ENCODE assay signal across 9 cellular contexts in the genomic region with DNA sequence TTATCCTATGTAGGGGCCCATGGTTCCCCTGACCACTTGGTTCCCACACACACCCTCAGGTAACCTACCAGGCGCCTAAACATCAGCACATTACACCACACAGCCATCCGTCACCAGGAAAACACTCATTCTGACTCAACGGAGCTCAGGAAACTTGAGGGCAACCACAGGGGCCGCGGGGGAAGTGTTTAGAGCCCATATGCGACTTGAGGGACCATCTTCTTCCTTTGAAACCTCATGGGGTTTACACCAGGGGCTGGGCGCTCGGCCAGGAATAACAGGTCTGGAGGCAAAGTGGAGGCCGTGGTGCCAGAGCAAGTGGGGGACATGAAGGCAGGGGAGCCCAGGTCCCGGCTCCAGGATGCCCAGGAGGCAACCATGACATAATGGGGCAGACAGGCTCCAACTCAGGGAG. TPM values are rescaled to one million over a fixed set of nuclear protein-coding genes. Genes with fewer than 3 reads are reported as not detected.
DNase-seq lines count a peak whose midpoint lies in the region; TF ChIP-seq lines count a peak whose summit lies in the region.
"Had no signal": no experiment of that assay in that cellular context is flagged by ENCODE, and none has a peak within 500 bp of the region (broad histone marks: within the 10 kb centered on the region; RNA-seq: fewer than 3 reads in every experiment).

No MANE protein-coding gene starts in this region.

- H3K36me3 Mint-ChIP-seq in activated T-helper 1 cell treated with anti-CD3 and anti-CD28 coated beads, Interleukin-12 subunit alpha, Interleukin-12 subunit beta, Interleukin-2, Interleukin-4 antibody, amounts not matched to agents 30 ng/mL and 10 ng/mL and 1 ng/mL, durations not matched to agents 14 hours and 24 hours and 36 hours (ENCODE audit: low read depth), result peaks cover 7% of the 10 kb centered on the region

- no peak overlapping the region for H3K27ac ChIP-seq in Peyer's patch
- H3K27ac ChIP-seq: SJCRH30 had no signal

- TF ChIP-seq CTCF in GM06990 (IDR thresholded peaks at IDR 0.05; ENCODE audit: insufficient read depth, low read length, poor library complexity, severe bottlenecking) (no peak), Peyer's patch (IDR thresholded peaks at IDR 0.05) (no peak)

- H3K9me3 ChIP-seq in Peyer's patch, result no peaks in the 10 kb centered on the region
- H3K9me3 ChIP-seq: SJCRH30 had no signal

- DNase-seq in GM06990 (ENCODE audit: extremely low read depth, insufficient read length) (no peak), Peyer's patch (peak in 2 of 3 donors; percentile 39 to 84), hepatic stellate cell (ENCODE audit: low spot score) (peak; percentile 87), NCI-H2107 treated with DMSO at 0.1 percent for 48 hours (lab: John Stamatoyannopoulos, UW; ENCODE audit: unreplicated experiment) (no peak), NCI-H2171 (lab: John Stamatoyannopoulos, UW) (no peak), middle frontal gyrus (ENCODE audit: extremely low spot score, low spot score) (no peak)
- DNase-seq in activated T-helper 1 cell treated with anti-CD3 and anti-CD28 coated beads, Interleukin-12 subunit alpha, Interleukin-12 subunit beta, Interleukin-2, Interleukin-4 antibody, amounts not matched to agents 30 ng/mL and 10 ng/mL and 1 ng/mL, durations not matched to agents 14 hours and 24 hours and 36 hours (ENCODE audit: low spot score), result peak; percentile 68
- DNase-seq in stimulated activated CD8-positive, alpha-beta memory T cell treated with anti-CD3 and anti-CD28 coated beads, Interleukin-15, amount 100 ng/mL, for 4 hours (ENCODE audit: low read depth in 2 of 2), result peak; percentile 56 to 67

- peak overlapping the region; percentile 88 for H3K4me3 Mint-ChIP-seq in activated T-helper 1 cell treated with anti-CD3 and anti-CD28 coated beads, Interleukin-12 subunit alpha, Interleukin-12 subunit beta, Interleukin-2, Interleukin-4 antibody, amounts not matched to agents 30 ng/mL and 10 ng/mL and 1 ng/mL, durations not matched to agents 14 hours and 24 hours and 36 hours

- intact Hi-C loops in activated T-helper 1 cell treated with anti-CD3 and anti-CD28 coated beads, Interleukin-12 subunit alpha, Interleukin-12 subunit beta, Interleukin-2, Interleukin-4 antibody, amounts not matched to agents 30 ng/mL and 10 ng/mL and 1 ng/mL, durations not matched to agents 14 hours and 24 hours and 36 hours (cut with micrococcal nuclease), result loop anchor here (1.0 to 5.0 kb wide), 7 partner anchors 17 to 196 kb away; partner anchors contain the start of genes ABHD11, BAZ1B, BCL7B and BUD23

- no peaks in the 10 kb centered on the region for H3K27me3 ChIP-seq in GM06990 (replicated peaks; ENCODE audit: control insufficient read depth, insufficient read depth, low read length)
- no peaks in the 10 kb centered on the region for H3K27me3 ChIP-seq in Peyer's patch
- H3K27me3 ChIP-seq: SJCRH30 had no signal

- peaks cover 36% of the 10 kb centered on the region for H3K4me1 Mint-ChIP-seq in activated T-helper 1 cell treated with anti-CD3 and anti-CD28 coated beads, Interleukin-12 subunit alpha, Interleukin-12 subunit beta, Interleukin-2, Interleukin-4 antibody, amounts not matched to agents 30 ng/mL and 10 ng/mL and 1 ng/mL, durations not matched to agents 14 hours and 24 hours and 36 hours (ENCODE audit: low read depth)

- no peaks in the 10 kb centered on the region for H3K9me3 Mint-ChIP-seq in activated T-helper 1 cell treated with anti-CD3 and anti-CD28 coated beads, Interleukin-12 subunit alpha, Interleukin-12 subunit beta, Interleukin-2, Interleukin-4 antibody, amounts not matched to agents 30 ng/mL and 10 ng/mL and 1 ng/mL, durations not matched to agents 14 hours and 24 hours and 36 hours

- H3K36me3 ChIP-seq in GM06990 (ENCODE audit: control insufficient read depth, insufficient read depth, low read length) (no peaks in the 10 kb centered on the region; the same call in 1 of the 2 replicates), Peyer's patch (no peaks in the 10 kb centered on the region)
- H3K36me3 ChIP-seq: SJCRH30 had no signal

- peak overlapping the region; percentile 89 for H3K27ac Mint-ChIP-seq in activated T-helper 1 cell treated with anti-CD3 and anti-CD28 coated beads, Interleukin-12 subunit alpha, Interleukin-12 subunit beta, Interleukin-2, Interleukin-4 antibody, amounts not matched to agents 30 ng/mL and 10 ng/mL and 1 ng/mL, durations not matched to agents 14 hours and 24 hours and 36 hours

- H3K4me1 ChIP-seq in Peyer's patch, result peaks cover 0 to 43% (median 13%) of the 10 kb centered on the region in 4 donors

- TF ChIP-seq POLR2A in Peyer's patch (IDR thresholded peaks at IDR 0.05), result no peak

- peaks cover 15% of the 10 kb centered on the region for H3K27me3 Mint-ChIP-seq in activated T-helper 1 cell treated with anti-CD3 and anti-CD28 coated beads, Interleukin-12 subunit alpha, Interleukin-12 subunit beta, Interleukin-2, Interleukin-4 antibody, amounts not matched to agents 30 ng/mL and 10 ng/mL and 1 ng/mL, durations not matched to agents 14 hours and 24 hours and 36 hours (ENCODE audit: insufficient read depth)

- H3K4me3 ChIP-seq in GM06990 (replicated peaks; ENCODE audit: low read depth, low read length), result peak overlapping the region; percentile 74
- peak overlapping the region in 2 of 4 donors; percentile 64 to 92 for H3K4me3 ChIP-seq in Peyer's patch

RNA-seq across cellular contexts. Expression of gene STX1A, which starts 1.5 kb away (rescaled TPM):
- 10 to 100 TPM in 3 of 4 donors, 1 to 10 TPM in 1; 5.6 to 27.3 (median 23.3) TPM for total RNA-seq in Peyer's patch
- 24.9 and 26.7 TPM in 2 replicates for total RNA-seq in activated T-helper 1 cell treated with anti-CD3 and anti-CD28 coated beads, Interleukin-12 subunit alpha, Interleukin-12 subunit beta, Interleukin-2, Interleukin-4 antibody, amounts not matched to agents 30 ng/mL and 10 ng/mL and 1 ng/mL, durations not matched to agents 14 hours and 24 hours and 36 hours

RNA-seq across cellular contexts. Expression of gene ABHD11, which starts 20.6 kb away (rescaled TPM):
- total RNA-seq in Peyer's patch, result 100 to 1,000 TPM in 2 of 4 donors, 10 to 100 TPM in 2; 65.9 to 156 (median 98.5) TPM
- total RNA-seq in activated T-helper 1 cell treated with anti-CD3 and anti-CD28 coated beads, Interleukin-12 subunit alpha, Interleukin-12 subunit beta, Interleukin-2, Interleukin-4 antibody, amounts not matched to agents 30 ng/mL and 10 ng/mL and 1 ng/mL, durations not matched to agents 14 hours and 24 hours and 36 hours, result 18.9 and 24.3 TPM in 2 replicates

RNA-seq across cellular contexts. Expression of gene BUD23, which starts 34.6 kb away (rescaled TPM):
- 10 to 100 TPM; 34.5 to 48.7 (median 44.1) TPM for total RNA-seq in Peyer's patch
- 128 and 138 TPM in 2 replicates for total RNA-seq in activated T-helper 1 cell treated with anti-CD3 and anti-CD28 coated beads, Interleukin-12 subunit alpha, Interleukin-12 subunit beta, Interleukin-2, Interleukin-4 antibody, amounts not matched to agents 30 ng/mL and 10 ng/mL and 1 ng/mL, durations not matched to agents 14 hours and 24 hours and 36 hours

RNA-seq across cellular contexts. Expression of gene DNAJC30, which starts 34.7 kb away (rescaled TPM):
- 1 to 10 TPM; 1.7 to 8.1 (median 5.6) TPM for total RNA-seq in Peyer's patch
- 11.2 and 11.6 TPM in 2 replicates for total RNA-seq in activated T-helper 1 cell treated with anti-CD3 and anti-CD28 coated beads, Interleukin-12 subunit alpha, Interleukin-12 subunit beta, Interleukin-2, Interleukin-4 antibody, amounts not matched to agents 30 ng/mL and 10 ng/mL and 1 ng/mL, durations not matched to agents 14 hours and 24 hours and 36 hours

RNA-seq across cellular contexts. Expression of gene VPS37D, which starts 50.4 kb away (rescaled TPM):
- 1 to 10 TPM in 3 of 4 donors, not detected in 1; 1.1 to 6.3 (median 5.0) TPM for total RNA-seq in Peyer's patch
- total RNA-seq in activated T-helper 1 cell treated with anti-CD3 and anti-CD28 coated beads, Interleukin-12 subunit alpha, Interleukin-12 subunit beta, Interleukin-2, Interleukin-4 antibody, amounts not matched to agents 30 ng/mL and 10 ng/mL and 1 ng/mL, durations not matched to agents 14 hours and 24 hours and 36 hours, result 0.18 and 0.34 TPM in 2 replicates

Comparison
In these comparisons a context has a peak if more than half of its experiments do, and no peak if none do; other contexts are left out.
1. DNase-seq: peak in Peyer's patch (2 of 3), activated T-helper 1 cell treated with anti-CD3 and anti-CD28 coated beads, Interleukin-12 subunit alpha, Interleukin-12 subunit beta, Interleukin-2, Interleukin-4 antibody, amounts not matched to agents 30 ng/mL and 10 ng/mL and 1 ng/mL, durations not matched to agents 14 hours and 24 hours and 36 hours (single experiment), hepatic stellate cell (single experiment) and stimulated activated CD8-positive, alpha-beta memory T cell treated with anti-CD3 and anti-CD28 coated beads, Interleukin-15, amount 100 ng/mL, for 4 hours (2 of 2); none in GM06990 (single experiment), NCI-H2107 treated with DMSO at 0.1 percent for 48 hours (single experiment), NCI-H2171 (single experiment) and middle frontal gyrus (single experiment).